In genomic region chr2:70999362-70999761, GRCh38 we compare ENCODE assay signal across 22 cellular contexts. TPM values are rescaled to one million over a fixed set of nuclear protein-coding genes. Genes with fewer than 3 reads are reported as not detected.
DNase-seq lines count a peak whose midpoint lies in the region; ATAC-seq, FAIRE-seq and TF ChIP-seq lines count a peak whose summit lies in the region.
"Had no signal": no experiment of that assay in that cellular context is flagged by ENCODE, and none has a peak within 500 bp of the region (broad histone marks: within the 10 kb centered on the region; RNA-seq: fewer than 3 reads in every experiment).

No MANE protein-coding gene starts in this region.

- BruUV-seq in K562 (replicated peaks; lab: Mats Ljungman, UMichigan) = no TSS peak

- no peaks in the 10 kb centered on the region for H3K9me1 ChIP-seq in K562 (ENCODE audit: control insufficient read depth, insufficient read depth, low read length)

- H3K27ac ChIP-seq in K562 (ENCODE audit: extremely low read depth, low read depth, low read length) = no peak overlapping the region
- H3K27ac ChIP-seq: ovary, right lobe of liver had no signal

- H3K27ac Mint-ChIP-seq in activated CD8-positive, alpha-beta memory T cell treated with anti-CD3 and anti-CD28 coated beads, Interleukin-2, amount 10 ng/mL, durations not matched to agents 7 days and 5 days = peak overlapping the region; percentile 26
- no peak overlapping the region for H3K27ac Mint-ChIP-seq in type B pancreatic cell

- H3K4me2 ChIP-seq in K562 (ENCODE audit: insufficient read depth, low read length) = no peak overlapping the region
- H3K4me2 ChIP-seq: SK-N-SH had no signal

- no peak overlapping the region for H3K4me3 Mint-ChIP-seq in activated CD8-positive, alpha-beta memory T cell treated with anti-CD3 and anti-CD28 coated beads, Interleukin-2, amount 10 ng/mL, durations not matched to agents 7 days and 5 days
- no peak overlapping the region for H3K4me3 Mint-ChIP-seq in type B pancreatic cell
- H3K4me3 Mint-ChIP-seq: CD4-positive, CD25-positive, alpha-beta regulatory T cell had no signal

- POLR2A ChIA-PET in K562 (lab: Yijun Ruan, JAX) = interaction anchor here (0.7 to 1.0 kb wide), 2 partner anchors 71 to 224 kb away, joined by 3 read pairs; no protein-coding TSS in a partner anchor

- TF ChIP-seq EP300 in K562 (IDR thresholded peaks at IDR 0.05; ENCODE audit: low read length) = no peak

- 0% methylated on average over 1 of the region's 2 CpGs for WGBS in K562 (ENCODE audit: insufficient coverage, low coverage, missing lambda C conversion rate)

- peak overlapping the region; percentile 53; the same call in 1 of the 2 replicates for H2AFZ ChIP-seq in K562 (ENCODE audit: low read depth, low read length)

- H3K79me2 ChIP-seq in K562 (ENCODE audit: control insufficient read depth, insufficient read depth, low read length) = peaks cover 2% of the 10 kb centered on the region

- H3K9me3 ChIP-seq in K562 (replicated peaks; ENCODE audit: control insufficient read depth, insufficient read depth, low read depth, low read length) = no peaks in the 10 kb centered on the region
- H3K9me3 ChIP-seq: ovary, right lobe of liver, SK-N-SH had no signal

- no peak for ATAC-seq in activated CD8-positive, alpha-beta memory T cell treated with anti-CD3 and anti-CD28 coated beads, Interleukin-2, amount 10 ng/mL, durations not matched to agents 7 days and 5 days
- no peak for ATAC-seq in K562
- ATAC-seq: left colon, right lobe of liver had no signal

- H4K20me1 ChIP-seq in K562 (replicated peaks; ENCODE audit: control insufficient read depth, insufficient read depth, low read length) = no peaks in the 10 kb centered on the region

- H3K27me3 ChIP-seq in K562 (ENCODE audit: control insufficient read depth in 2 of 2, insufficient read depth in 2 of 2, low read length in 2 of 2) = no peaks in the 10 kb centered on the region
- H3K27me3 ChIP-seq: ovary, right lobe of liver had no signal

- H3K36me3 Mint-ChIP-seq in activated CD8-positive, alpha-beta memory T cell treated with anti-CD3 and anti-CD28 coated beads, Interleukin-2, amount 10 ng/mL, durations not matched to agents 7 days and 5 days = no peaks in the 10 kb centered on the region
- no peaks in the 10 kb centered on the region for H3K36me3 Mint-ChIP-seq in type B pancreatic cell
- H3K36me3 Mint-ChIP-seq: CD4-positive, CD25-positive, alpha-beta regulatory T cell; naive B cell had no signal

- intact Hi-C loops in K562 (cut with micrococcal nuclease) = loop anchor here (10.0 kb wide), 1 partner anchor 135 kb away; the partner anchor contains the start of genes MCEE and MPHOSPH10

- H3K36me3 ChIP-seq in K562 (ENCODE audit: control insufficient read depth, insufficient read depth, low read length) = no peaks in the 10 kb centered on the region
- H3K36me3 ChIP-seq: ovary, right lobe of liver had no signal

- peaks cover 33% of the 10 kb centered on the region for H3K4me1 Mint-ChIP-seq in activated CD8-positive, alpha-beta memory T cell treated with anti-CD3 and anti-CD28 coated beads, Interleukin-2, amount 10 ng/mL, durations not matched to agents 7 days and 5 days
- H3K4me1 Mint-ChIP-seq in type B pancreatic cell (ENCODE audit: unreplicated experiment) = peaks cover 9% of the 10 kb centered on the region

- no peak overlapping the region for H3K4me3 ChIP-seq in K562
- H3K4me3 ChIP-seq: ovary, right lobe of liver had no signal

- TF ChIP-seq CTCF in K562 (IDR thresholded peaks at IDR 0.05 in 2 of 3, conservative IDR thresholded peaks at IDR 0.05 in 1 of 3; ENCODE audit: insufficient read depth in 2 of 3, low read depth in 1 of 3, low read length in 3 of 3) (no peak), type B pancreatic cell (conservative IDR thresholded peaks at IDR 0.05) (no peak)

- CTCF ChIA-PET in activated CD8-positive, alpha-beta memory T cell treated with anti-CD3 and anti-CD28 coated beads, Interleukin-2, amount 10 ng/mL, durations not matched to agents 7 days and 5 days (lab: Charles Lee) = interaction anchor here (4.2 to 4.8 kb wide), 2 partner anchors 16 to 34 kb away, joined by 50 to 72 read pairs; no protein-coding TSS in a partner anchor
- CTCF ChIA-PET in K562 (lab: Yijun Ruan, JAX; ENCODE audit: low intra/inter-chr PET ratio) = no interaction called here

- TF ChIP-seq RAD21 in K562 (CRISPR knock-in tag; conservative IDR thresholded peaks at IDR 0.05 in 1 of 2, IDR thresholded peaks at IDR 0.05 in 1 of 2) = no peak

- no peaks in the 10 kb centered on the region for H3K27me3 Mint-ChIP-seq in activated CD8-positive, alpha-beta memory T cell treated with anti-CD3 and anti-CD28 coated beads, Interleukin-2, amount 10 ng/mL, durations not matched to agents 7 days and 5 days
- peaks cover 20% of the 10 kb centered on the region for H3K27me3 Mint-ChIP-seq in type B pancreatic cell
- H3K27me3 Mint-ChIP-seq: CD4-positive, CD25-positive, alpha-beta regulatory T cell had no signal

- H3K9me3 Mint-ChIP-seq in activated CD8-positive, alpha-beta memory T cell treated with anti-CD3 and anti-CD28 coated beads, Interleukin-2, amount 10 ng/mL, durations not matched to agents 7 days and 5 days (ENCODE audit: low read depth) = no peaks in the 10 kb centered on the region
- H3K9me3 Mint-ChIP-seq in type B pancreatic cell = no peaks in the 10 kb centered on the region
- H3K9me3 Mint-ChIP-seq: CD4-positive, CD25-positive, alpha-beta regulatory T cell; naive B cell had no signal

- peaks cover 8 to 18% of the 10 kb centered on the region in 2 experiments; a peak in 3 of 5 replicates for H3K4me1 ChIP-seq in K562 (replicated peaks in 1 of 2; ENCODE audit: control insufficient read depth in 2 of 2, insufficient read depth in 2 of 2, low read length in 2 of 2)
- H3K4me1 ChIP-seq: right lobe of liver had no signal

- in situ Hi-C loops in K562 (cut with MboI) = no loop called here

- FAIRE-seq in K562 (lab: Jason Lieb, UNC) = no peak
- FAIRE-seq: H1 had no signal

- TF ChIP-seq POLR2A in K562 (conservative IDR thresholded peaks at IDR 0.05) = no peak

- no peak overlapping the region for H3K9ac ChIP-seq in K562 (ENCODE audit: insufficient read depth in 1 of 2, low read depth in 2 of 2, low read length in 2 of 2)
- H3K9ac ChIP-seq: SK-N-SH had no signal

- DNase-seq in activated CD8-positive, alpha-beta memory T cell treated with anti-CD3 and anti-CD28 coated beads, Interleukin-2, amount 10 ng/mL, durations not matched to agents 7 days and 5 days = no peak
- DNase-seq in activated CD8-positive, alpha-beta memory T cell treated with anti-CD3 and anti-CD28 coated beads for 24 hours = no peak
- DNase-seq in MV-4-11 (lab: John Stamatoyannopoulos, UW) = peak; percentile 31
- peak in 2 of 4 experiments; percentile 5 for DNase-seq in K562 (ENCODE audit: extremely low read depth in 1 of 4, low spot score in 3 of 4)
- peak; percentile 47 for DNase-seq in type B pancreatic cell (ENCODE audit: extremely low spot score, unreplicated experiment)
- DNase-seq in NCI-H2196 treated with DMSO at 0.1 percent for 48 hours (lab: John Stamatoyannopoulos, UW; ENCODE audit: unreplicated experiment) = no peak
- no peak for DNase-seq in AG08395 (ENCODE audit: low spot score)
- DNase-seq: activated CD4-positive, CD25-positive, alpha-beta regulatory T cell treated with anti-CD3 and anti-CD28 coated beads, Interleukin-2, amount 50 U/mL, for 72 hours; CD4-positive, CD25-positive, alpha-beta regulatory T cell; dermis blood vessel endothelial cell; EL; mesendoderm; naive B cell; NCI-H2081 treated with DMSO at 0.1 percent for 48 hours; NCI-H510A; stimulated activated CD8-positive, alpha-beta memory T cell treated with anti-CD3 and anti-CD28 coated beads, Interleukin-4, amount 100 ng/mL, for 48 hours had no signal

RNA-seq across cellular contexts. Expression of gene TEX261, which starts 4.7 kb away (rescaled TPM):
- 10 to 100 TPM; 39.2 to 58.1 TPM for total RNA-seq in activated CD8-positive, alpha-beta memory T cell treated with anti-CD3 and anti-CD28 coated beads, Interleukin-2, amount 10 ng/mL, durations not matched to agents 7 days and 5 days
- total RNA-seq in K562 (2011; cell fraction: chromatin; rRNA removed; ENCODE audit: low replicate concordance) = 56.1 and 63.4 TPM in 2 replicates
- total RNA-seq in K562 (2011; cell fraction: nucleolus; rRNA removed) = 49.9 and 50.0 TPM in 2 replicates
- total RNA-seq in K562 (2011; cell fraction: nucleoplasm; rRNA removed) = 70.2 and 95.7 TPM in 2 replicates
- 18.3 and 29.7 TPM in 2 replicates for total RNA-seq in K562 (2014; rRNA removed)
- total RNA-seq in K562 (2014; rRNA removed; fragmentation: Illumina TruSeq; extraction: Trizol) = 44.2 and 46.1 TPM in 2 replicates
- total RNA-seq in K562 (2015; rRNA removed; fragmentation: Illumina TruSeq; extraction: Trizol) = 53.0 and 56.9 TPM in 2 replicates
- 55.3 and 60.4 TPM in 2 replicates for total RNA-seq in K562 (2021)
- polyA plus RNA-seq in K562 (2011; rRNA removed) = 50.1 and 99.5 TPM in 2 replicates
- polyA plus RNA-seq in K562 (2011; cell fraction: cytosol; rRNA removed) = 71.7 and 115 TPM in 2 replicates
- polyA plus RNA-seq in K562 (2011; cell fraction: nucleus; rRNA removed) = 67.7 and 143 TPM in 2 replicates
- 57.6 and 58.8 TPM in 2 replicates for polyA plus RNA-seq in K562 (2012)
- polyA plus RNA-seq in K562 (2014; fragmentation: Illumina TruSeq; extraction: Trizol) = 99.5 and 110 TPM in 2 replicates
- 10 to 100 TPM; 11.9 to 16.7 TPM for polyA plus RNA-seq in K562 (2014; fragmentation: Nextera tagmentation; extraction: Ambion mirVana)
- polyA plus RNA-seq in K562 (2014; rRNA removed) = 51.9 and 64.0 TPM in 2 replicates
- polyA minus RNA-seq in K562 (2011; rRNA and poly(A)+ RNA removed) = 27.1 and 69.7 TPM in 2 replicates
- polyA minus RNA-seq in K562 (2011; cell fraction: cytosol; rRNA and poly(A)+ RNA removed) = 20.5 and 38.0 TPM in 2 replicates
- polyA minus RNA-seq in K562 (2011; cell fraction: nucleus; rRNA and poly(A)+ RNA removed) = 14.7 and 15.2 TPM in 2 replicates
- 46.1 and 50.0 TPM in 2 replicates for total RNA-seq in type B pancreatic cell (ENCODE audit: low replicate concordance)

RNA-seq across cellular contexts. Expression of gene ANKRD53, which starts 20.9 kb away (rescaled TPM):
- not detected for total RNA-seq in activated CD8-positive, alpha-beta memory T cell treated with anti-CD3 and anti-CD28 coated beads, Interleukin-2, amount 10 ng/mL, durations not matched to agents 7 days and 5 days
- not detected in 2 replicates for total RNA-seq in K562 (2011; cell fraction: chromatin; rRNA removed; ENCODE audit: low replicate concordance)
- 0.17 TPM in 1 of 2 replicates, not detected in the other for total RNA-seq in K562 (2011; cell fraction: nucleolus; rRNA removed)
- total RNA-seq in K562 (2011; cell fraction: nucleoplasm; rRNA removed) = not detected in 2 replicates
- 0.20 TPM in 1 of 2 replicates, not detected in the other for total RNA-seq in K562 (2014; rRNA removed)
- not detected in 2 replicates for total RNA-seq in K562 (2014; rRNA removed; fragmentation: Illumina TruSeq; extraction: Trizol)
- not detected in 2 replicates for total RNA-seq in K562 (2015; rRNA removed; fragmentation: Illumina TruSeq; extraction: Trizol)
- 0.18 TPM in 1 of 2 replicates, not detected in the other for total RNA-seq in K562 (2021)
- not detected in 2 replicates for polyA plus RNA-seq in K562 (2011; rRNA removed)
- polyA plus RNA-seq in K562 (2011; cell fraction: cytosol; rRNA removed) = not detected in 2 replicates
- 0.07 and 0.10 TPM in 2 replicates for polyA plus RNA-seq in K562 (2011; cell fraction: nucleus; rRNA removed)
- not detected in 2 replicates for polyA plus RNA-seq in K562 (2012)
- not detected in 2 replicates for polyA plus RNA-seq in K562 (2014; fragmentation: Illumina TruSeq; extraction: Trizol)
- not detected for polyA plus RNA-seq in K562 (2014; fragmentation: Nextera tagmentation; extraction: Ambion mirVana)
- polyA plus RNA-seq in K562 (2014; rRNA removed) = not detected in 2 replicates
- not detected in 2 replicates for polyA minus RNA-seq in K562 (2011; rRNA and poly(A)+ RNA removed)
- polyA minus RNA-seq in K562 (2011; cell fraction: cytosol; rRNA and poly(A)+ RNA removed) = not detected in 2 replicates
- polyA minus RNA-seq in K562 (2011; cell fraction: nucleus; rRNA and poly(A)+ RNA removed) = not detected in 2 replicates
- 0.55 and 0.72 TPM in 2 replicates for total RNA-seq in type B pancreatic cell (ENCODE audit: low replicate concordance)
- total RNA-seq: RPMI7951 had no signal

Comparison
In these comparisons a context has a peak if more than half of its experiments do, and no peak if none do; other contexts are left out.
1. DNase-seq: peak in MV-4-11 (single experiment) and type B pancreatic cell (single experiment); none in activated CD8-positive, alpha-beta memory T cell treated with anti-CD3 and anti-CD28 coated beads, Interleukin-2, amount 10 ng/mL, durations not matched to agents 7 days and 5 days (single experiment), activated CD8-positive, alpha-beta memory T cell treated with anti-CD3 and anti-CD28 coated beads for 24 hours (single experiment), NCI-H2196 treated with DMSO at 0.1 percent for 48 hours (single experiment) and AG08395 (single experiment).